In genomic region chr3:143137637-143138036, GRCh38 we compare ENCODE assay signal across 28 cellular contexts.
"Had no signal": no experiment of that assay in that cellular context is flagged by ENCODE, and none has a peak within 500 bp of the region (broad histone marks: within the 10 kb centered on the region; RNA-seq: fewer than 3 reads in every experiment).

No MANE protein-coding gene starts in this region.

- H2AFZ ChIP-seq: neural progenitor cell, parathyroid adenoma had no signal

- H3K4me1 Mint-ChIP-seq: stimulated activated effector memory CD8-positive, alpha-beta T cell treated with anti-CD3 and anti-CD28 coated beads, Interleukin-12 subunit alpha, Interleukin-12 subunit beta, amount 100 ng/mL, for 72 hours had no signal

- H3K4me3 Mint-ChIP-seq: naive thymus-derived CD8-positive, alpha-beta T cell; nephron; neural progenitor cell; stimulated activated effector memory CD8-positive, alpha-beta T cell treated with anti-CD3 and anti-CD28 coated beads, Interleukin-12 subunit alpha, Interleukin-12 subunit beta, amount 100 ng/mL, for 72 hours; stimulated activated naive B cell treated with anti-CD40 and anti-IgM and Interleukin-4, amounts not matched to agents 10 μg/mL and 1 μg/mL and 100 μg/mL, for 72 hours; stimulated activated naive CD8-positive, alpha-beta T cell treated with anti-CD3 and anti-CD28 coated beads, Interleukin-15, Interleukin-2, amounts not matched to agents 100 ng/mL and 50 ng/mL, for 24 hours had no signal

- ATAC-seq: naive thymus-derived CD8-positive, alpha-beta T cell; psoas muscle; right cardiac atrium; sciatic nerve; stimulated activated effector memory CD8-positive, alpha-beta T cell treated with anti-CD3 and anti-CD28 coated beads, Interleukin-12 subunit alpha, Interleukin-12 subunit beta, amount 100 ng/mL, for 72 hours; stimulated activated naive B cell treated with anti-CD40 and anti-IgM and Interleukin-4, amounts not matched to agents 10 μg/mL and 1 μg/mL and 100 μg/mL, for 72 hours had no signal

- H3K27me3 Mint-ChIP-seq: stimulated activated naive CD8-positive, alpha-beta T cell treated with anti-CD3 and anti-CD28 coated beads, Interleukin-15, Interleukin-2, amounts not matched to agents 100 ng/mL and 50 ng/mL, for 24 hours had no signal

- H3K27ac ChIP-seq: neural progenitor cell, ovary, parathyroid adenoma, psoas muscle, skin epidermis, stomach, thoracic aorta, thyroid gland, tibial nerve, upper lobe of left lung, vagina had no signal

- DNase-seq: naive thymus-derived CD8-positive, alpha-beta T cell; occipital lobe; ovary; posterior cingulate gyrus; psoas muscle; right cardiac atrium; stimulated activated CD4-positive, alpha-beta T cell treated with anti-CD3 and anti-CD28 coated beads, Interleukin-15, amount 100 ng/mL, for 24 hours; stimulated activated CD4-positive, alpha-beta T cell treated with anti-CD3 and anti-CD28 coated beads, Interleukin-2, amount 100 ng/mL, for 24 hours; stimulated activated CD4-positive, alpha-beta T cell treated with anti-CD3 and anti-CD28 coated beads, Interleukin-2, amount 100 ng/mL, for 48 hours; stimulated activated CD4-positive, alpha-beta T cell treated with anti-CD3 and anti-CD28 coated beads, Interleukin-4, amount 100 ng/mL, for 24 hours; stimulated activated naive B cell treated with anti-CD40 and anti-IgM and Interleukin-4, amounts not matched to agents 10 μg/mL and 1 μg/mL and 100 μg/mL, for 72 hours; stimulated activated naive CD4-positive, alpha-beta T cell treated with Interleukin-2 at 50 U/mL for 16 hours; stomach; thyroid gland; trophoblast cell; upper lobe of left lung had no signal

- H3K27ac Mint-ChIP-seq: nephron; neural progenitor cell; progenitor cell of endocrine pancreas; stimulated activated effector memory CD8-positive, alpha-beta T cell treated with anti-CD3 and anti-CD28 coated beads, Interleukin-12 subunit alpha, Interleukin-12 subunit beta, amount 100 ng/mL, for 72 hours; stimulated activated naive B cell treated with anti-CD40 and anti-IgM and Interleukin-4, amounts not matched to agents 10 μg/mL and 1 μg/mL and 100 μg/mL, for 72 hours; stimulated activated naive CD8-positive, alpha-beta T cell treated with anti-CD3 and anti-CD28 coated beads, Interleukin-15, Interleukin-2, amounts not matched to agents 100 ng/mL and 50 ng/mL, for 24 hours had no signal

- H3K9me3 Mint-ChIP-seq: naive thymus-derived CD8-positive, alpha-beta T cell; nephron; neural progenitor cell; stimulated activated effector memory CD8-positive, alpha-beta T cell treated with anti-CD3 and anti-CD28 coated beads, Interleukin-12 subunit alpha, Interleukin-12 subunit beta, amount 100 ng/mL, for 72 hours; stimulated activated naive CD8-positive, alpha-beta T cell treated with anti-CD3 and anti-CD28 coated beads, Interleukin-15, Interleukin-2, amounts not matched to agents 100 ng/mL and 50 ng/mL, for 24 hours had no signal

- FAIRE-seq: urothelium cell line had no signal

- H3K36me3 ChIP-seq: neural progenitor cell, ovary, stomach, thoracic aorta, thyroid gland, tibial nerve, upper lobe of left lung, vagina had no signal

- H3K4me3 ChIP-seq: neural progenitor cell, ovary, psoas muscle, skin epidermis, stomach, thoracic aorta, thyroid gland, tibial nerve, upper lobe of left lung, vagina had no signal

- H3K9me3 ChIP-seq: ovary, psoas muscle, stomach, thoracic aorta, thyroid gland, tibial nerve, upper lobe of left lung, vagina had no signal

- H3K27me3 ChIP-seq: neural progenitor cell, ovary, stomach, thyroid gland, upper lobe of left lung, vagina had no signal

- H3K9ac ChIP-seq: neural progenitor cell, parathyroid adenoma had no signal

- H3K79me2 ChIP-seq: parathyroid adenoma had no signal

- H3K4me1 ChIP-seq: neural progenitor cell, parathyroid adenoma, psoas muscle, stomach, thyroid gland, tibial nerve, vagina had no signal

- H3K36me3 Mint-ChIP-seq: naive thymus-derived CD8-positive, alpha-beta T cell; neural progenitor cell; stimulated activated effector memory CD8-positive, alpha-beta T cell treated with anti-CD3 and anti-CD28 coated beads, Interleukin-12 subunit alpha, Interleukin-12 subunit beta, amount 100 ng/mL, for 72 hours had no signal

- H3K4me2 ChIP-seq: neural progenitor cell had no signal
